ENCODE assay signal across 8 cellular contexts in genomic region chr17:76072149-76072858, GRCh38. TPM values are rescaled to one million over a fixed set of nuclear protein-coding genes. Genes with fewer than 3 reads are reported as not detected.
A peak's percentile ranks its signal among the peaks of the same experiment; 100 is the strongest.
DNase-seq lines count a peak whose midpoint lies in the region; ATAC-seq, FAIRE-seq and TF ChIP-seq lines count a peak whose summit lies in the region.

TSS of gene SRP68 (minus strand) at chr17:76072517. CDS start at chr17:76072491, 26 bp downstream.

- FAIRE-seq in pancreas (lab: Jason Lieb, UNC), result no peak

- H3K36me3 ChIP-seq in pancreas, result peaks cover 0 to 13% (median 6%) of the 10 kb centered on the region in 3 donors
- peaks cover 7 to 9% of the 10 kb centered on the region in 2 donors for H3K36me3 ChIP-seq in thyroid gland

- peaks cover 0 to 29% (median 9%) of the 10 kb centered on the region in 4 donors for H3K27me3 ChIP-seq in pancreas
- H3K27me3 ChIP-seq in thyroid gland, result peaks cover 26% of the 10 kb centered on the region

- DNase-seq in GM04504 (ENCODE audit: low read depth) (peak; percentile 79), NCI-H1105 treated with DMSO at 0.1 percent for 48 hours (lab: John Stamatoyannopoulos, UW) (peak; percentile 90), SW 1271 (lab: John Stamatoyannopoulos, UW) (peak; percentile 52 to 85), Right ventricle myocardium inferior (ENCODE audit: missing footprints) (peak; percentile 95), pancreas (peak; percentile 89 to 98 (median 92)), thyroid gland (peak; percentile 94)
- DNase-seq in activated naive CD8-positive, alpha-beta T cell treated with anti-CD3 and anti-CD28 coated beads, Interleukin-2, amount 50 U/mL, for 16 hours (ENCODE audit: low read depth, low spot score), result peak; percentile 47

- H3K27ac ChIP-seq in pancreas, result peak within 1 kb of the TSS; percentile 32 to 51 (median 48)
- H3K27ac ChIP-seq in thyroid gland, result peak within 1 kb of the TSS in 2 of 3 donors; percentile 13 to 45

- no peaks in the 10 kb centered on the region for H3K9me3 ChIP-seq in pancreas
- H3K9me3 ChIP-seq in thyroid gland, result no peaks in the 10 kb centered on the region

- peak within 1 kb of the TSS; percentile 42 to 70 (median 60) for H3K4me3 ChIP-seq in pancreas
- H3K4me3 ChIP-seq in thyroid gland (replicated peaks in 1 of 3), result peak within 1 kb of the TSS; percentile 13 to 83 (median 71)

- TF ChIP-seq CTCF in pancreas (IDR thresholded peaks at IDR 0.05), result no peak
- TF ChIP-seq CTCF in thyroid gland (IDR thresholded peaks at IDR 0.05), result no peak

- TF ChIP-seq POLR2A in thyroid gland (IDR thresholded peaks at IDR 0.05), result peak in 1 of 2 donors; percentile 77

- ATAC-seq in HG02588 (IDR thresholded peaks at IDR 0.05; ENCODE audit: unreplicated experiment) (peak; percentile 83), Right ventricle myocardium inferior (peak; percentile 100), pancreas (peak; percentile 98 to 99 (median 99))

- H3K4me1 ChIP-seq in pancreas (peaks cover 0 to 16% (median 0%) of the 10 kb centered on the region in 3 donors), thyroid gland (peaks cover 32 to 55% of the 10 kb centered on the region in 2 donors)

- intact Hi-C loops in Right ventricle myocardium inferior (cut with DNase I), result no loop called here
- intact Hi-C loops in pancreas (cut with DNase I), result no loop called here
- intact Hi-C loops in thyroid gland (cut with DNase I), result no loop called here

- 0% methylated on average over 41 to 57 of the region's 57 CpGs for WGBS in pancreas, 2 donors
- 0% methylated on average over 33 to 36 of the region's 57 CpGs for WGBS in thyroid gland, 2 donors

RNA-seq across cellular contexts. Expression of gene SRP68, which starts in this region (rescaled TPM):
- total RNA-seq in Right ventricle myocardium inferior (60.1 TPM), pancreas (10 to 100 TPM; 42.4 to 74.6 (median 55.3) TPM), thyroid gland (10 to 100 TPM; 48.2 to 67.0 (median 54.5) TPM)
- 10 to 100 TPM; 32.2 to 45.9 TPM for polyA plus RNA-seq in pancreas

Comparison
In these comparisons a context has a peak if more than half of its experiments do, and no peak if none do; other contexts are left out.
1. Peak in every context shown above with its lines: DNase-seq, ATAC-seq, H3K4me3 ChIP-seq and H3K27ac ChIP-seq.